ENCODE assay signal across 7 cellular contexts in genomic region chr12:47651368-47652254, GRCh38. TPM values are rescaled to one million over a fixed set of nuclear protein-coding genes. Genes with fewer than 3 reads are reported as not detected.
DNase-seq lines count a peak whose midpoint lies in the region; ATAC-seq and TF ChIP-seq lines count a peak whose summit lies in the region.

No MANE protein-coding gene starts in this region.

- ATAC-seq in HG02588 (IDR thresholded peaks at IDR 0.05; ENCODE audit: unreplicated experiment) (peak; percentile 60), gastrocnemius medialis (peak; percentile 77 to 85)

- H3K27me3 ChIP-seq in gastrocnemius medialis = no peaks in the 10 kb centered on the region

- no peak for TF ChIP-seq POLR2A in gastrocnemius medialis (IDR thresholded peaks at IDR 0.05)

- no peak overlapping the region for H3K27ac ChIP-seq in gastrocnemius medialis

- in situ Hi-C loops in gastrocnemius medialis (cut with MboI; ENCODE audit: low sequenced_read_pairs in 4 of 4) = loop anchor here in 1 of 4 donors (25.0 kb wide), 1 partner anchor 614 kb away; no protein-coding TSS in a partner anchor

- no peaks in the 10 kb centered on the region for H3K9me3 ChIP-seq in gastrocnemius medialis

- peak overlapping the region in 3 of 4 donors; percentile 8 to 13 (median 10) for H3K4me3 ChIP-seq in gastrocnemius medialis

- TF ChIP-seq CTCF in GM12872 (IDR thresholded peaks at IDR 0.05; ENCODE audit: insufficient read depth, low read depth, low read length) = peak; percentile 62
- peak; percentile 49 to 74 (median 54) for TF ChIP-seq CTCF in gastrocnemius medialis (IDR thresholded peaks at IDR 0.05 in 4 of 5, conservative IDR thresholded peaks at IDR 0.05 in 1 of 5)

- H3K36me3 ChIP-seq in gastrocnemius medialis = no peaks in the 10 kb centered on the region

- intact Hi-C loops in gastrocnemius medialis (cut with DNase I; ENCODE audit: low total_unique reads) = loop anchor here (1.0 to 5.0 kb wide), 2 partner anchors 126 to 186 kb away; no protein-coding TSS in a partner anchor

- DNase-seq in NCI-H146 (lab: John Stamatoyannopoulos, UW) = peak; percentile 64
- DNase-seq in T follicular helper cell (ENCODE audit: low read depth) = peak; percentile 22
- DNase-seq in astrocyte of the hippocampus (ENCODE audit: low read depth, low spot score) = peak; percentile 76
- DNase-seq in hypothalamus (lab: John Stamatoyannopoulos, UW) = peak in 39 of 51 donors; percentile 6 to 77 (median 41)
- peak; percentile 19 to 32 for DNase-seq in gastrocnemius medialis

- no peaks in the 10 kb centered on the region for H3K4me1 ChIP-seq in gastrocnemius medialis

RNA-seq across cellular contexts. Expression of gene RPAP3, which starts 54.2 kb away (rescaled TPM):
- total RNA-seq in gastrocnemius medialis = 10 to 100 TPM; 15.1 to 24.8 (median 20.5) TPM

Comparison
In these comparisons a context has a peak if more than half of its experiments do, and no peak if none do; other contexts are left out.
1. DNase-seq: peak in every context shown above with its lines; median percentile 76 in astrocyte of the hippocampus; 64 in NCI-H146; 41 in hypothalamus; 26 in gastrocnemius medialis; 22 in T follicular helper cell.